In genomic region chr4:151202381-151202780, GRCh38 we compare ENCODE assay signal across 23 cellular contexts.
A peak's percentile ranks its signal among the peaks of the same experiment; 100 is the strongest.
DNase-seq lines count a peak whose midpoint lies in the region; ATAC-seq and TF ChIP-seq lines count a peak whose summit lies in the region.
"Had no signal": no experiment of that assay in that cellular context is flagged by ENCODE, and none has a peak within 500 bp of the region (broad histone marks: within the 10 kb centered on the region; RNA-seq: fewer than 3 reads in every experiment).

No MANE protein-coding gene starts in this region.

- no peaks in the 10 kb centered on the region for H3K27me3 Mint-ChIP-seq in CD4-positive, alpha-beta T cell
- H3K27me3 Mint-ChIP-seq: activated T-cell treated with anti-CD3 and anti-CD28 coated beads, Interleukin-2, amount 50 U/mL, for 24 hours; dendritic cell treated with granulocyte-macrophage colony-stimulating factor and Interleukin-4, amounts not matched to agents 40 ng/mL and 50 ng/mL, for 4 days; stimulated activated memory B cell treated with anti-CD40 and anti-IgM and Interleukin-4, amounts not matched to agents 10 μg/mL and 1 μg/mL and 100 μg/mL, for 72 hours had no signal

- ATAC-seq in heart left ventricle (no peak), left cardiac atrium (no peak), lower lobe of right lung (no peak), upper lobe of right lung (no peak), HG03469 (IDR thresholded peaks at IDR 0.05; ENCODE audit: unreplicated experiment) (no peak)
- ATAC-seq in CD4-positive, alpha-beta T cell (ENCODE audit: poor library complexity), result no peak
- ATAC-seq: K562; stimulated activated memory B cell treated with anti-CD40 and anti-IgM and Interleukin-4, amounts not matched to agents 10 μg/mL and 1 μg/mL and 100 μg/mL, for 72 hours had no signal

- no peak overlapping the region for H3K4me3 ChIP-seq in heart left ventricle
- no peak overlapping the region for H3K4me3 ChIP-seq in lower lobe of right lung
- H3K4me3 ChIP-seq in sigmoid colon, result no peak overlapping the region
- no peak overlapping the region for H3K4me3 ChIP-seq in upper lobe of right lung
- H3K4me3 ChIP-seq: adrenal gland, GM23248, K562, prostate gland had no signal

- TF ChIP-seq EP300 in sigmoid colon (IDR thresholded peaks at IDR 0.05), result no peak

- H3K4me1 ChIP-seq in heart left ventricle (peaks cover 3 to 91% (median 65%) of the 10 kb centered on the region in 12 donors), lower lobe of right lung (peaks cover 81% of the 10 kb centered on the region), sigmoid colon (peaks cover 0 to 73% (median 61%) of the 10 kb centered on the region in 4 donors), upper lobe of right lung (peaks cover 39% of the 10 kb centered on the region)
- H3K4me1 ChIP-seq: prostate gland had no signal

- intact Hi-C loops in heart left ventricle (cut with DNase I), result no loop called here
- intact Hi-C loops in left cardiac atrium (cut with DNase I), result no loop called here
- intact Hi-C loops in lower lobe of right lung (cut with DNase I), result no loop called here
- intact Hi-C loops in sigmoid colon (cut with DNase I), result no loop called here
- intact Hi-C loops in upper lobe of right lung (cut with DNase I), result no loop called here
- intact Hi-C loops in CD4-positive, alpha-beta T cell (cut with DNase I, micrococcal nuclease), result no loop called here

- CTCF ChIA-PET in CD4-positive, alpha-beta T cell (lab: Charles Lee), result no interaction called here

- no peak for TF ChIP-seq POLR2A in heart left ventricle (IDR thresholded peaks at IDR 0.05)
- TF ChIP-seq POLR2A in sigmoid colon (IDR thresholded peaks at IDR 0.05), result no peak

- DNase-seq in heart left ventricle (no peak), left cardiac atrium (no peak), lower lobe of right lung (no peak), sigmoid colon (no peak), upper lobe of right lung (no peak), inferior parietal cortex (ENCODE audit: extremely low spot score) (no peak)
- no peak for DNase-seq in CD4-positive, alpha-beta T cell
- DNase-seq: activated T-cell treated with anti-CD3 and anti-CD28 coated beads, Interleukin-2, amount 50 U/mL, for 24 hours; adrenal gland; AML-193; DMS53; GM23248; HFFc6; NCI-H1105 treated with DMSO at 0.1 percent for 48 hours; NCI-H2081; NCI-H748 treated with DMSO at 0.1 percent for 48 hours; stimulated activated CD4-positive, alpha-beta T cell treated with anti-CD3 and anti-CD28 coated beads, Interleukin-4, amount 100 ng/mL, for 1 hour had no signal

- no peaks in the 10 kb centered on the region for H3K36me3 ChIP-seq in heart left ventricle
- no peaks in the 10 kb centered on the region for H3K36me3 ChIP-seq in lower lobe of right lung
- no peaks in the 10 kb centered on the region for H3K36me3 ChIP-seq in sigmoid colon
- no peaks in the 10 kb centered on the region for H3K36me3 ChIP-seq in upper lobe of right lung
- H3K36me3 ChIP-seq: adrenal gland, prostate gland had no signal

- no peaks in the 10 kb centered on the region for H3K4me1 Mint-ChIP-seq in CD4-positive, alpha-beta T cell (ENCODE audit: low read depth)
- H3K4me1 Mint-ChIP-seq: stimulated activated memory B cell treated with anti-CD40 and anti-IgM and Interleukin-4, amounts not matched to agents 10 μg/mL and 1 μg/mL and 100 μg/mL, for 72 hours had no signal

- POLR2A ChIA-PET in CD4-positive, alpha-beta T cell (lab: Charles Lee), result no interaction called here

- H3K9me3 ChIP-seq in heart left ventricle (no peaks in the 10 kb centered on the region), lower lobe of right lung (no peaks in the 10 kb centered on the region), sigmoid colon (no peaks in the 10 kb centered on the region), upper lobe of right lung (no peaks in the 10 kb centered on the region)
- no peaks in the 10 kb centered on the region for H3K9me3 ChIP-seq in CD4-positive, alpha-beta T cell (ENCODE audit: control insufficient read depth, low read length)
- H3K9me3 ChIP-seq: adrenal gland, prostate gland had no signal

- no peak overlapping the region for H3K27ac Mint-ChIP-seq in CD4-positive, alpha-beta T cell
- H3K27ac Mint-ChIP-seq: activated T-cell treated with anti-CD3 and anti-CD28 coated beads, Interleukin-2, amount 50 U/mL, for 24 hours; dendritic cell treated with granulocyte-macrophage colony-stimulating factor and Interleukin-4, amounts not matched to agents 40 ng/mL and 50 ng/mL, for 4 days; stimulated activated memory B cell treated with anti-CD40 and anti-IgM and Interleukin-4, amounts not matched to agents 10 μg/mL and 1 μg/mL and 100 μg/mL, for 72 hours; T-helper 1 cell treated with Interleukin-12 subunit alpha and Interleukin-12 subunit beta and Interleukin-4 antibody, amounts not matched to agents 30 μg/mL and 1 μg/mL, for 36 hours had no signal

- TF ChIP-seq CTCF in heart left ventricle (IDR thresholded peaks at IDR 0.05), result no peak
- no peak for TF ChIP-seq CTCF in lower lobe of right lung (IDR thresholded peaks at IDR 0.05)
- TF ChIP-seq CTCF in sigmoid colon (IDR thresholded peaks at IDR 0.05), result no peak
- TF ChIP-seq CTCF in upper lobe of right lung (IDR thresholded peaks at IDR 0.05), result no peak
- no peak for TF ChIP-seq CTCF in CD4-positive, alpha-beta T cell (IDR thresholded peaks at IDR 0.05)

- H3K9me3 Mint-ChIP-seq in CD4-positive, alpha-beta T cell, result no peaks in the 10 kb centered on the region
- H3K9me3 Mint-ChIP-seq: activated T-cell treated with anti-CD3 and anti-CD28 coated beads, Interleukin-2, amount 50 U/mL, for 24 hours; dendritic cell treated with granulocyte-macrophage colony-stimulating factor and Interleukin-4, amounts not matched to agents 40 ng/mL and 50 ng/mL, for 4 days; HFFc6; stimulated activated memory B cell treated with anti-CD40 and anti-IgM and Interleukin-4, amounts not matched to agents 10 μg/mL and 1 μg/mL and 100 μg/mL, for 72 hours; T-helper 1 cell treated with Interleukin-12 subunit alpha and Interleukin-12 subunit beta and Interleukin-4 antibody, amounts not matched to agents 30 μg/mL and 1 μg/mL, for 36 hours had no signal

- no peak overlapping the region for H3K4me3 Mint-ChIP-seq in CD4-positive, alpha-beta T cell
- H3K4me3 Mint-ChIP-seq: activated T-cell treated with anti-CD3 and anti-CD28 coated beads, Interleukin-2, amount 50 U/mL, for 24 hours; dendritic cell treated with granulocyte-macrophage colony-stimulating factor and Interleukin-4, amounts not matched to agents 40 ng/mL and 50 ng/mL, for 4 days; HFFc6; stimulated activated memory B cell treated with anti-CD40 and anti-IgM and Interleukin-4, amounts not matched to agents 10 μg/mL and 1 μg/mL and 100 μg/mL, for 72 hours; T-helper 1 cell treated with Interleukin-12 subunit alpha and Interleukin-12 subunit beta and Interleukin-4 antibody, amounts not matched to agents 30 μg/mL and 1 μg/mL, for 36 hours had no signal

- no peaks in the 10 kb centered on the region for H3K36me3 Mint-ChIP-seq in CD4-positive, alpha-beta T cell (ENCODE audit: low read depth)
- H3K36me3 Mint-ChIP-seq: stimulated activated memory B cell treated with anti-CD40 and anti-IgM and Interleukin-4, amounts not matched to agents 10 μg/mL and 1 μg/mL and 100 μg/mL, for 72 hours had no signal

- 49 to 75% (median 64%) methylated on average over 2 of the region's 2 CpGs for WGBS in heart left ventricle, 4 donors
- WGBS in sigmoid colon, 2 donors, result 97 to 98% methylated on average over 2 of the region's 2 CpGs

- H3K27ac ChIP-seq in heart left ventricle (peak overlapping the region in 11 of 12 donors; percentile 40 to 80 (median 61)), lower lobe of right lung (peak overlapping the region; percentile 54), sigmoid colon (peak overlapping the region; percentile 33 to 64 (median 48)), upper lobe of right lung (peak overlapping the region; percentile 12)
- no peak overlapping the region for H3K27ac ChIP-seq in CD4-positive, alpha-beta T cell (ENCODE audit: low read depth, low read length)
- H3K27ac ChIP-seq: GM23248, prostate gland had no signal

- H3K27me3 ChIP-seq in heart left ventricle, result no peaks in the 10 kb centered on the region
- no peaks in the 10 kb centered on the region for H3K27me3 ChIP-seq in lower lobe of right lung (ENCODE audit: low read depth)
- no peaks in the 10 kb centered on the region for H3K27me3 ChIP-seq in sigmoid colon
- H3K27me3 ChIP-seq in upper lobe of right lung, result no peaks in the 10 kb centered on the region
- no peaks in the 10 kb centered on the region for H3K27me3 ChIP-seq in CD4-positive, alpha-beta T cell (ENCODE audit: control insufficient read depth, insufficient read depth, low read length)
- H3K27me3 ChIP-seq: adrenal gland had no signal
